ENCODE assay signal across 11 cellular contexts in the genomic region with DNA sequence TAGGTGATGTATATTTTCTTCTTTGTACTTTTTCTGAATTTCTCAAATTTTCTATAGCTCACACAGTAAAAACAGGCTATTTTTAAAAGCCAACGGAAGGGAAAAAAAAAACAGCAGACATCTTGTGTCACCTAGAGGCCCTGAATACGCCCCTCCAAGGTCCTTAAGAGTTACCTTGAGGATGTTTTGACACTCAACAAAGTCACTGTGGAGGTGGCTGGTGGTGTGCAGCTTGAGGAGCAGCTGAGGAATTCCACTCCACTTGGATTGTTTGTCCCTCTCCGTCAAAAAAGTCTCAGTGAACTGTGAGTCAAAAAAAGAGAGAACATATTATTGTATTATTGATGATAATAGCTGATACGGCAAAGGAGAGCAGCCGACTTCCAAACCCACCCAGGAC. TPM values are rescaled to one million over a fixed set of nuclear protein-coding genes. Genes with fewer than 3 reads are reported as not detected.
A peak's percentile ranks its signal among the peaks of the same experiment; 100 is the strongest.
DNase-seq lines count a peak whose midpoint lies in the region; ATAC-seq and TF ChIP-seq lines count a peak whose summit lies in the region.
"Had no signal": no experiment of that assay in that cellular context is flagged by ENCODE, and none has a peak within 500 bp of the region (broad histone marks: within the 10 kb centered on the region; RNA-seq: fewer than 3 reads in every experiment).

No MANE protein-coding gene starts in this region.

- H3K27ac Mint-ChIP-seq in T-helper 17 cell: peak overlapping the region; percentile 27
- H3K27ac Mint-ChIP-seq in central memory CD8-positive, alpha-beta T cell (ENCODE audit: low read depth): peak overlapping the region; percentile 8
- H3K27ac Mint-ChIP-seq in Caco-2 (ENCODE audit: unreplicated experiment): no peak overlapping the region
- H3K27ac Mint-ChIP-seq: CD14-positive monocyte had no signal

- H3K9me3 ChIP-seq in T-helper 17 cell (ENCODE audit: control insufficient read depth, low read length, poor library complexity, severe bottlenecking) (no peaks in the 10 kb centered on the region), left lung (no peaks in the 10 kb centered on the region), upper lobe of right lung (no peaks in the 10 kb centered on the region), Caco-2 (peaks cover 6% of the 10 kb centered on the region; the same call in 1 of the 2 replicates)

- H3K36me3 Mint-ChIP-seq in T-helper 17 cell (ENCODE audit: low read depth): peaks cover 11% of the 10 kb centered on the region
- H3K36me3 Mint-ChIP-seq in central memory CD8-positive, alpha-beta T cell (ENCODE audit: insufficient read depth): peaks cover 22% of the 10 kb centered on the region
- peaks cover 72% of the 10 kb centered on the region for H3K36me3 Mint-ChIP-seq in Caco-2 (ENCODE audit: insufficient read depth, unreplicated experiment)

- H3K9me3 Mint-ChIP-seq in central memory CD8-positive, alpha-beta T cell: no peaks in the 10 kb centered on the region
- peaks cover 34% of the 10 kb centered on the region for H3K9me3 Mint-ChIP-seq in Caco-2 (ENCODE audit: unreplicated experiment)

- TF ChIP-seq CTCF in left lung (IDR thresholded peaks at IDR 0.05) (no peak), upper lobe of right lung (IDR thresholded peaks at IDR 0.05) (no peak), Caco-2 (IDR thresholded peaks at IDR 0.05; ENCODE audit: insufficient read depth in 1 of 2, low read depth in 1 of 2, low read length in 1 of 2, severe bottlenecking in 1 of 2, unreplicated experiment in 1 of 2) (no peak)

- H3K36me3 ChIP-seq in left lung: peaks cover 0 to 26% of the 10 kb centered on the region in 2 donors
- H3K36me3 ChIP-seq in upper lobe of right lung: peaks cover 21% of the 10 kb centered on the region
- H3K36me3 ChIP-seq in Caco-2 (ENCODE audit: control insufficient read depth, insufficient read depth, low read length): peaks cover 5% of the 10 kb centered on the region; the same call in 1 of the 2 replicates

- H3K4me3 Mint-ChIP-seq in T-helper 17 cell (no peak overlapping the region), Caco-2 (ENCODE audit: unreplicated experiment) (no peak overlapping the region)
- no peak overlapping the region for H3K4me3 Mint-ChIP-seq in central memory CD8-positive, alpha-beta T cell
- H3K4me3 Mint-ChIP-seq: CD14-positive monocyte had no signal

- POLR2A ChIA-PET in Caco-2 (lab: Charles Lee): no interaction called here

- intact Hi-C loops in left lung (cut with DNase I): no loop called here
- intact Hi-C loops in upper lobe of right lung (cut with DNase I): no loop called here
- intact Hi-C loops in Caco-2 (cut with micrococcal nuclease; ENCODE audit: unreplicated experiment): no loop called here

- no peak for DNase-seq in T-helper 17 cell
- no peak for DNase-seq in central memory CD8-positive, alpha-beta T cell (ENCODE audit: low spot score in 2 of 2)
- no peak for DNase-seq in left lung
- DNase-seq in upper lobe of right lung: no peak
- DNase-seq in Caco-2: no peak
- DNase-seq: Calu3, DMS 273 treated with DMSO at 0.1 percent for 48 hours, HCEC 1CT had no signal

- H3K27me3 Mint-ChIP-seq in T-helper 17 cell: no peaks in the 10 kb centered on the region
- no peaks in the 10 kb centered on the region for H3K27me3 Mint-ChIP-seq in central memory CD8-positive, alpha-beta T cell
- no peaks in the 10 kb centered on the region for H3K27me3 Mint-ChIP-seq in Caco-2 (ENCODE audit: insufficient read depth, unreplicated experiment)

- BruUV-seq in Caco-2 (replicated peaks; lab: Mats Ljungman, UMichigan): no TSS peak

- H3K4me1 Mint-ChIP-seq in T-helper 17 cell: peaks cover 18% of the 10 kb centered on the region
- peaks cover 42% of the 10 kb centered on the region for H3K4me1 Mint-ChIP-seq in central memory CD8-positive, alpha-beta T cell
- H3K4me1 Mint-ChIP-seq in Caco-2 (ENCODE audit: low read depth, unreplicated experiment): peaks cover 7% of the 10 kb centered on the region

- no peak overlapping the region for H3K4me3 ChIP-seq in left lung
- H3K4me3 ChIP-seq in upper lobe of right lung: no peak overlapping the region
- no peak overlapping the region for H3K4me3 ChIP-seq in Caco-2 (ENCODE audit: low read depth, low read length)

- CTCF ChIA-PET in Caco-2 (lab: Charles Lee): no interaction called here

- ATAC-seq in T-helper 17 cell (no peak), left lung (peak; percentile 86), upper lobe of right lung (peak; percentile 87), HG02610 (IDR thresholded peaks at IDR 0.05; ENCODE audit: unreplicated experiment) (no peak)
- no peak for ATAC-seq in central memory CD8-positive, alpha-beta T cell (replicated peaks; ENCODE audit: extremely low read depth, poor library complexity, severe bottlenecking)

- H3K27me3 ChIP-seq in left lung (no peaks in the 10 kb centered on the region), upper lobe of right lung (no peaks in the 10 kb centered on the region), Caco-2 (replicated peaks; ENCODE audit: control insufficient read depth, insufficient read depth, low read length) (no peaks in the 10 kb centered on the region)

- H3K4me1 ChIP-seq in left lung (peaks cover 8 to 26% of the 10 kb centered on the region in 2 donors), upper lobe of right lung (no peaks in the 10 kb centered on the region), Caco-2 (no peaks in the 10 kb centered on the region)

- no peak overlapping the region for H3K27ac ChIP-seq in left lung
- H3K27ac ChIP-seq in upper lobe of right lung: no peak overlapping the region
- H3K27ac ChIP-seq: HL-60 had no signal

RNA-seq across cellular contexts. Expression of a gene that starts 14.7 kb away (rescaled TPM):
- total RNA-seq in T-helper 17 cell (10 to 100 TPM; 50.8 to 52.7 TPM), left lung (10 to 100 TPM; 67.9 to 70.8 TPM), upper lobe of right lung (67.6 TPM), Caco-2 (2022) (144 and 146 TPM in 2 replicates)

Comparison
In these comparisons a context has a peak if more than half of its experiments do, and no peak if none do; other contexts are left out.
1. ATAC-seq: peak in left lung (single experiment) and upper lobe of right lung (single experiment); none in T-helper 17 cell (single experiment), central memory CD8-positive, alpha-beta T cell (single experiment) and HG02610 (single experiment).